In the genomic region with DNA sequence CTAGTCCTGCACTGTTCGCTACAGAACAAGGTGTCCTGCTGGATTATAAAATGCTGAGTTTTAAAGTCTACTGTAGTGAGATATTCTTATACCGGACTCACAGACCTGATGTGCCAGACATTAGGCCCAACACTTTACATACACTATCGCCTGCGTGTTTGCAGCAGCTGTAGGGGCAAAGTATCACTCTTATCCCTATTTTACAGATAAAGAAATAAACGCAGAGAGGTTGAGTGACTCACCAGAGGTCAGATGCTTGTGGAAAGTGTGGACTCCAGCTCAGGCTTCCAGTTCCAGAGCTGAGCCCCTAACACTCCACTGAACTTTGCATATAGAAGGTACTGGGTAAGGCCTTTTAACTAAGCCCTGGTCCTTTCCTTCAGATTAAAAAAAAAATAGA, we compare ENCODE assay signal across 24 cellular contexts. TPM values are rescaled to one million over a fixed set of nuclear protein-coding genes. Genes with fewer than 3 reads are reported as not detected.
DNase-seq lines count a peak whose midpoint lies in the region; ATAC-seq, FAIRE-seq and TF ChIP-seq lines count a peak whose summit lies in the region.
"Had no signal": no experiment of that assay in that cellular context is flagged by ENCODE, and none has a peak within 500 bp of the region (broad histone marks: within the 10 kb centered on the region; RNA-seq: fewer than 3 reads in every experiment).

No MANE protein-coding gene starts in this region.

- H3K9ac ChIP-seq in BLaER1 (no peak overlapping the region), Karpas-422 (ENCODE audit: low read length) (no peak overlapping the region)

- H3K9me3 ChIP-seq in BLaER1 (no peaks in the 10 kb centered on the region), lower lobe of right lung (no peaks in the 10 kb centered on the region), Karpas-422 (ENCODE audit: low read length) (no peaks in the 10 kb centered on the region)
- H3K9me3 ChIP-seq: breast epithelium, left lung had no signal

- H3K9me2 ChIP-seq in Karpas-422 (replicated peaks; ENCODE audit: insufficient read depth, low read length), result no peaks in the 10 kb centered on the region

- in situ Hi-C loops in KBM-7 (cut with MboI; ENCODE audit: low pct_unique_long_range_greater_than_20kb, low sequenced_read_pairs), result no loop called here

- TF ChIP-seq CTCF in cardiac fibroblast (IDR thresholded peaks at IDR 0.05; ENCODE audit: low read depth, low read length), result no peak
- TF ChIP-seq CTCF in lower lobe of right lung (IDR thresholded peaks at IDR 0.05), result no peak

- H3K27me3 ChIP-seq in BLaER1 (no peaks in the 10 kb centered on the region), lower lobe of right lung (ENCODE audit: low read depth) (no peaks in the 10 kb centered on the region), Karpas-422 (ENCODE audit: low read length) (no peaks in the 10 kb centered on the region)
- H3K27me3 ChIP-seq: breast epithelium, dorsolateral prefrontal cortex had no signal

- H4K20me1 ChIP-seq in BLaER1, result no peaks in the 10 kb centered on the region
- H4K20me1 ChIP-seq in Karpas-422 (ENCODE audit: insufficient read depth, low read depth, low read length), result no peaks in the 10 kb centered on the region

- H3K36me3 ChIP-seq in BLaER1 (no peaks in the 10 kb centered on the region), lower lobe of right lung (no peaks in the 10 kb centered on the region), Karpas-422 (ENCODE audit: insufficient read depth, low read length) (no peaks in the 10 kb centered on the region)
- H3K36me3 ChIP-seq: breast epithelium, left lung had no signal

- H3K79me2 ChIP-seq in Karpas-422 (ENCODE audit: low read length), result no peaks in the 10 kb centered on the region

- intact Hi-C loops in lower lobe of right lung (cut with DNase I), result no loop called here

- H3K27ac ChIP-seq in BLaER1, result no peak overlapping the region
- H3K27ac ChIP-seq in lower lobe of right lung, result peak overlapping the region; percentile 9
- no peak overlapping the region for H3K27ac ChIP-seq in Karpas-422 (ENCODE audit: low read length)
- H3K27ac ChIP-seq: breast epithelium, dorsolateral prefrontal cortex, epithelial cell of prostate had no signal

- DNase-seq in HuH-7 (ENCODE audit: low spot score) (peak; percentile 26), cardiac fibroblast (ENCODE audit: low read depth in 2 of 2) (peak; percentile 15 to 68), lower lobe of right lung (no peak), KBM-7 (no peak), frontal cortex (ENCODE audit: low spot score in 2 of 2) (no peak), GM19238 (ENCODE audit: insufficient read length, low spot score) (no peak), Karpas-422 (no peak)
- DNase-seq: activated CD4-positive, alpha-beta T cell treated with anti-CD3 and anti-CD28 coated beads, Interleukin-2, amount 10 ng/mL, durations not matched to agents 24 days and 14 days; activated CD8-positive, alpha-beta memory T cell treated with anti-CD3 and anti-CD28 coated beads, Interleukin-2, amount 10 ng/mL, durations not matched to agents 7 days and 5 days; activated naive CD8-positive, alpha-beta T cell treated with anti-CD3 and anti-CD28 coated beads for 36 hours; C1 segment of cervical spinal cord; DMS 273 treated with DMSO at 0.1 percent for 48 hours; dorsolateral prefrontal cortex; KG1; left lung; NCI-H187 treated with DMSO at 0.1 percent for 48 hours; NCI-H345; NCI-H82; SHP77 treated with DMSO at 0.1 percent for 48 hours; substantia nigra; T-helper 1 cell had no signal

- no peak for FAIRE-seq in frontal cortex (lab: Jason Lieb, UNC)

- H2AFZ ChIP-seq in Karpas-422 (ENCODE audit: low read length), result no peak overlapping the region

- no peak for ATAC-seq in lower lobe of right lung
- ATAC-seq: activated CD8-positive, alpha-beta memory T cell treated with anti-CD3 and anti-CD28 coated beads, Interleukin-2, amount 10 ng/mL, durations not matched to agents 7 days and 5 days; left lung had no signal

- H3K4me3 ChIP-seq in BLaER1, result no peak overlapping the region
- H3K4me3 ChIP-seq in cardiac fibroblast (replicated peaks in 1 of 2; ENCODE audit: low read depth in 2 of 2, low read length in 2 of 2), result no peak overlapping the region
- H3K4me3 ChIP-seq in lower lobe of right lung, result no peak overlapping the region
- H3K4me3 ChIP-seq in Karpas-422 (ENCODE audit: low read length), result no peak overlapping the region
- H3K4me3 ChIP-seq: breast epithelium, dorsolateral prefrontal cortex, left lung had no signal

- H3K4me1 ChIP-seq in BLaER1 (peaks cover 76% of the 10 kb centered on the region), lower lobe of right lung (peaks cover 12% of the 10 kb centered on the region), Karpas-422 (ENCODE audit: low read length) (peaks cover 18% of the 10 kb centered on the region)
- H3K4me1 ChIP-seq: breast epithelium had no signal

- peak overlapping the region; percentile 59 for H3K4me2 ChIP-seq in BLaER1
- H3K4me2 ChIP-seq in Karpas-422 (ENCODE audit: low read depth, low read length, poor library complexity, severe bottlenecking), result no peak overlapping the region

RNA-seq across cellular contexts. Expression of a gene that starts 47.4 kb away (rescaled TPM):
- total RNA-seq in lower lobe of right lung (19.5 TPM), frontal cortex (9.8 TPM)
- total RNA-seq in Karpas-422 (2014; rRNA removed; shearing (Covaris generic); ENCODE audit: low replicate concordance), result not detected in 2 replicates

Comparison
In these comparisons a context has a peak if more than half of its experiments do, and no peak if none do; other contexts are left out.
1. DNase-seq: peak in HuH-7 (single experiment) and cardiac fibroblast (2 of 2); none in lower lobe of right lung (single experiment), KBM-7 (single experiment), frontal cortex (0 of 2), GM19238 (single experiment) and Karpas-422 (single experiment).
2. RNA of a gene that starts 47.4 kb away (total RNA-seq): 19.5 TPM in lower lobe of right lung (single experiment) and 9.8 TPM in frontal cortex (single experiment); not detected in Karpas-422; every median in the first group is over 10 times any median in the second.